Comparison of ENCODE assay signal across 13 cellular contexts in the genomic region with DNA sequence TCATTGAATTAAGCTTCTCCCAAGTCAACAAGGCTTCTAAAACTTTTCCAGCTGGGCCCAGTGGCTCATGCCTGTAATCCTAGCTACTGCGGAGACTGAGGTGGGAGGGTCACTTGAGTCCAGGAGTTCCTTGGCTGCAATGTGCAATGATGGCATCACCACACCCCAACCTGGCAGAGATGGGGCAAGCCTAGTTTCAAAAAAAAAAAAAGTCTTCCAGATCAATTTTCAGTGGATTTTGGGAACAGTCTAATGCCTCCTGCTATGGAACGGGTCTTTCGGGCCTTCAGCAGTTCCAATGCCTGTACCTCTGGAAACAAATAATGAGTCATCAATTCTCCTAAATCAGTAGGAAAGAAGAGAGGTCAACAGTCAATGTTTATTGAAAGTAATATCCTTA. TPM values are rescaled to one million over a fixed set of nuclear protein-coding genes. Genes with fewer than 3 reads are reported as not detected.
DNase-seq lines count a peak whose midpoint lies in the region; ATAC-seq and TF ChIP-seq lines count a peak whose summit lies in the region.
"Had no signal": no experiment of that assay in that cellular context is flagged by ENCODE, and none has a peak within 500 bp of the region (broad histone marks: within the 10 kb centered on the region; RNA-seq: fewer than 3 reads in every experiment).

No MANE protein-coding gene starts in this region.

- H3K4me1 ChIP-seq in liver (ENCODE audit: control insufficient read depth in 4 of 4, insufficient read depth in 4 of 4, low read length in 3 of 4), result peaks cover 4 to 8% (median 8%) of the 10 kb centered on the region in 4 donors
- H3K4me1 ChIP-seq: HAP-1 had no signal

- no peak overlapping the region for H3K4me3 ChIP-seq in WERI-Rb-1 (ENCODE audit: low read depth, low read length)
- H3K4me3 ChIP-seq in liver (ENCODE audit: low read depth in 1 of 3, low read length in 3 of 3), result no peak overlapping the region
- no peak overlapping the region for H3K4me3 ChIP-seq in H7 (ENCODE audit: insufficient read depth, low read depth, low read length)
- H3K4me3 ChIP-seq: HAP-1 had no signal

- no peaks in the 10 kb centered on the region for H3K9me3 ChIP-seq in WERI-Rb-1 (ENCODE audit: severe bottlenecking)
- no peaks in the 10 kb centered on the region for H3K9me3 ChIP-seq in liver (ENCODE audit: control insufficient read depth in 4 of 4, low read length in 3 of 4)
- H3K9me3 ChIP-seq: HAP-1 had no signal

- ATAC-seq in stimulated activated naive CD8-positive, alpha-beta T cell treated with anti-CD3 and anti-CD28 coated beads, Interleukin-15, Interleukin-2, amounts not matched to agents 100 U/mL and 50 U/mL, for 24 hours, result no peak
- ATAC-seq in GM19328 (IDR thresholded peaks at IDR 0.05; ENCODE audit: unreplicated experiment), result no peak

- no peak overlapping the region for H3K9ac ChIP-seq in liver (ENCODE audit: low read depth in 1 of 2, low read length in 2 of 2)

- H3K36me3 ChIP-seq in WERI-Rb-1, result no peaks in the 10 kb centered on the region
- no peaks in the 10 kb centered on the region for H3K36me3 ChIP-seq in liver (ENCODE audit: control insufficient read depth in 4 of 4, insufficient read depth in 3 of 4, low read depth in 1 of 4, low read length in 3 of 4)
- no peaks in the 10 kb centered on the region for H3K36me3 ChIP-seq in H7 (replicated peaks; ENCODE audit: control insufficient read depth, insufficient read depth, low read length)
- H3K36me3 ChIP-seq: HAP-1 had no signal

- WGBS in liver, result 32% methylated on average over 3 of the region's 3 CpGs

- no peaks in the 10 kb centered on the region for H3K27me3 ChIP-seq in WERI-Rb-1 (ENCODE audit: insufficient read depth, low read depth, severe bottlenecking)
- no peaks in the 10 kb centered on the region for H3K27me3 ChIP-seq in liver (ENCODE audit: control insufficient read depth in 4 of 4, insufficient read depth in 4 of 4, low read length in 3 of 4)
- no peaks in the 10 kb centered on the region for H3K27me3 ChIP-seq in H7 (ENCODE audit: control insufficient read depth, insufficient read depth, low read length)

- TF ChIP-seq RAD21 in liver (IDR thresholded peaks at IDR 0.05), result peak; percentile 23 to 24

- peak; percentile 41 for DNase-seq in WERI-Rb-1
- no peak for DNase-seq in stimulated activated naive CD8-positive, alpha-beta T cell treated with anti-CD3 and anti-CD28 coated beads, Interleukin-15, Interleukin-2, amounts not matched to agents 100 U/mL and 50 U/mL, for 24 hours
- no peak for DNase-seq in H7
- DNase-seq: AML-193; Calu3; CD4-positive, alpha-beta memory T cell; DMS79; GDM1 had no signal

- H3K27ac ChIP-seq in C4-2B (peak overlapping the region; percentile 60; the same call in 1 of the 2 replicates), WERI-Rb-1 (no peak overlapping the region), liver (ENCODE audit: low read depth in 1 of 2, low read length in 2 of 2) (peak overlapping the region; percentile 53 to 79)

- TF ChIP-seq CTCF in C4-2B (conservative IDR thresholded peaks at IDR 0.05) (no peak), WERI-Rb-1 (IDR thresholded peaks at IDR 0.05; ENCODE audit: low read depth, low read length) (no peak), liver (IDR thresholded peaks at IDR 0.05; ENCODE audit: low read depth, low read length, missing input control) (no peak)

TF ChIP-seq in liver, 16 proteins besides CTCF, POLR2A, EP300 and RAD21:
- TF ChIP-seq, protein P1, sequence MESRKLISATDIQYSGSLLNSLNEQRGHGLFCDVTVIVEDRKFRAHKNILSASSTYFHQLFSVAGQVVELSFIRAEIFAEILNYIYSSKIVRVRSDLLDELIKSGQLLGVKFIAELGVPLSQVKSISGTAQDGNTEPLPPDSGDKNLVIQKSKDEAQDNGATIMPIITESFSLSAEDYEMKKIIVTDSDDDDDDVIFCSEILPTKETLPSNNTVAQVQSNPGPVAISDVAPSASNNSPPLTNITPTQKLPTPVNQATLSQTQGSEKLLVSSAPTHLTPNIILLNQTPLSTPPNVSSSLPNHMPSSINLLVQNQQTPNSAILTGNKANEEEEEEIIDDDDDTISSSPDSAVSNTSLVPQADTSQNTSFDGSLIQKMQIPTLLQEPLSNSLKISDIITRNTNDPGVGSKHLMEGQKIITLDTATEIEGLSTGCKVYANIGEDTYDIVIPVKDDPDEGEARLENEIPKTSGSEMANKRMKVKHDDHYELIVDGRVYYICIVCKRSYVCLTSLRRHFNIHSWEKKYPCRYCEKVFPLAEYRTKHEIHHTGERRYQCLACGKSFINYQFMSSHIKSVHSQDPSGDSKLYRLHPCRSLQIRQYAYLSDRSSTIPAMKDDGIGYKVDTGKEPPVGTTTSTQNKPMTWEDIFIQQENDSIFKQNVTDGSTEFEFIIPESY (IDR thresholded peaks at IDR 0.05), result peak; percentile 13
- TF ChIP-seq YY1 (IDR thresholded peaks at IDR 0.05) (peak; percentile 70), HNF4A (conservative IDR thresholded peaks at IDR 0.05) (peak; percentile 65 to 70), HNF4G (IDR thresholded peaks at IDR 0.05) (no peak), JUND (IDR thresholded peaks at IDR 0.05) (peak; percentile 89 to 93), RXRA (IDR thresholded peaks at IDR 0.05) (peak; percentile 77 to 82), EGR1 (IDR thresholded peaks at IDR 0.05; ENCODE audit: low read depth in 2 of 2) (no peak), SP1 (IDR thresholded peaks at IDR 0.05) (peak; percentile 72), FOXA2 (IDR thresholded peaks at IDR 0.05) (no peak), GABPA (IDR thresholded peaks at IDR 0.05 in 1 of 2, conservative IDR thresholded peaks at IDR 0.05 in 1 of 2) (no peak)
- TF ChIP-seq, protein P2, sequence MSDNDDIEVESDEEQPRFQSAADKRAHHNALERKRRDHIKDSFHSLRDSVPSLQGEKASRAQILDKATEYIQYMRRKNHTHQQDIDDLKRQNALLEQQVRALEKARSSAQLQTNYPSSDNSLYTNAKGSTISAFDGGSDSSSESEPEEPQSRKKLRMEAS (IDR thresholded peaks at IDR 0.05), result peak; percentile 34
- TF ChIP-seq, protein P3, sequence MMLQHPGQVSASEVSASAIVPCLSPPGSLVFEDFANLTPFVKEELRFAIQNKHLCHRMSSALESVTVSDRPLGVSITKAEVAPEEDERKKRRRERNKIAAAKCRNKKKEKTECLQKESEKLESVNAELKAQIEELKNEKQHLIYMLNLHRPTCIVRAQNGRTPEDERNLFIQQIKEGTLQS (IDR thresholded peaks at IDR 0.05), result peak; percentile 78

RNA-seq across cellular contexts. Expression of a gene that starts 38.0 kb away (rescaled TPM):
- total RNA-seq in liver, result 10 to 100 TPM in 1 of 2 donors, 1 to 10 TPM in 1; 7.2 to 26.9 TPM
- 10 to 100 TPM in 1 of 2 donors, 1 to 10 TPM in 1; 7.6 to 11.0 TPM for polyA plus RNA-seq in liver
- total RNA-seq in H7 (2014; rRNA removed; shearing (Covaris generic)), result 1.7 and 2.6 TPM in 2 replicates
- total RNA-seq: HT-29 had no signal
